25 cellular contexts compared by ENCODE assay signal in the genomic region with DNA sequence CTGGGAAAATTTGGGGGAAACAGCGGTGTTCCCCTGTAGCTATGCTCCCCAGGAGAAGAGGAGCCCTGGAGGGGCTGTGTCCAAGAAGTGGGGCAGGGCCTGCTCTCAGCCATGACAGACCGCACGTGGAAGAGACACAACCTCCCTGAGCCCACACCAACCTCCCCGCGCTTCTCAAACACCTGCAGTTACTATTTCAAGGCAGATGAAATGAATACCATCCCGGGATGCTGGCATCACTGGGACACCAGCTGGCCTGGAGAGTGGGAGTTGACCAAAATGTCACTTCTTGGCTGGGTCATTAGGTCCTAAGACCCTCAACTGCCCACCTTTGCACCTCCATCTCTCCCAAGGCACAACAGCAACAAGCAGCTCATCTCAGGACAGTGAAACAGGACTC. TPM values are rescaled to one million over a fixed set of nuclear protein-coding genes. Genes with fewer than 3 reads are reported as not detected.
DNase-seq lines count a peak whose midpoint lies in the region; ATAC-seq and TF ChIP-seq lines count a peak whose summit lies in the region.
"Had no signal": no experiment of that assay in that cellular context is flagged by ENCODE, and none has a peak within 500 bp of the region (broad histone marks: within the 10 kb centered on the region; RNA-seq: fewer than 3 reads in every experiment).

No MANE protein-coding gene starts in this region.

- peaks cover 51% of the 10 kb centered on the region for H3K4me1 ChIP-seq in psoas muscle

- DNase-seq in stimulated activated naive CD8-positive, alpha-beta T cell treated with anti-CD3 and anti-CD28 coated beads, Interleukin-15, amount 100 ng/mL, for 72 hours, result no peak
- DNase-seq in left kidney (ENCODE audit: low read depth, low spot score) (peak; percentile 82), psoas muscle (no peak)
- no peak for DNase-seq in activated effector memory CD4-positive, alpha-beta T cell treated with anti-CD3 and anti-CD28 coated beads, Interleukin-2, amount 50 U/mL, for 16 hours
- DNase-seq: 8988T, ACHN, BE2C, Calu3, GF-D8, MM.1S, NCI-H2029 treated with DMSO at 0.1 percent for 48 hours, NCI-H2227 treated with DMSO at 0.1 percent for 48 hours, NCI-H526 treated with DMSO at 0.1 percent for 48 hours, SHP77 had no signal

- no peak overlapping the region for H3K4me3 Mint-ChIP-seq in stimulated activated naive CD8-positive, alpha-beta T cell treated with anti-CD3 and anti-CD28 coated beads, Interleukin-15, Interleukin-2, amounts not matched to agents 100 ng/mL and 50 ng/mL, for 24 hours
- no peak overlapping the region for H3K4me3 Mint-ChIP-seq in stimulated activated naive CD8-positive, alpha-beta T cell treated with anti-CD3 and anti-CD28 coated beads, Interleukin-15, amount 100 ng/mL, for 72 hours
- H3K4me3 Mint-ChIP-seq: CD14-positive monocyte, IgD-negative memory B cell had no signal

- 39 to 65% (median 46%) methylated on average over 6 of the region's 6 CpGs for WGBS in psoas muscle, 3 donors

- H3K36me3 ChIP-seq in psoas muscle (ENCODE audit: insufficient read depth in 1 of 2, low read depth in 1 of 2), result peaks cover 0 to 11% of the 10 kb centered on the region in 2 donors

- H3K36me3 Mint-ChIP-seq in stimulated activated naive CD8-positive, alpha-beta T cell treated with anti-CD3 and anti-CD28 coated beads, Interleukin-15, Interleukin-2, amounts not matched to agents 100 ng/mL and 50 ng/mL, for 24 hours (ENCODE audit: low read depth), result peaks cover 10% of the 10 kb centered on the region

- peak overlapping the region; percentile 1 for H3K27ac Mint-ChIP-seq in stimulated activated naive CD8-positive, alpha-beta T cell treated with anti-CD3 and anti-CD28 coated beads, Interleukin-15, Interleukin-2, amounts not matched to agents 100 ng/mL and 50 ng/mL, for 24 hours
- no peak overlapping the region for H3K27ac Mint-ChIP-seq in stimulated activated naive CD8-positive, alpha-beta T cell treated with anti-CD3 and anti-CD28 coated beads, Interleukin-15, amount 100 ng/mL, for 72 hours
- H3K27ac Mint-ChIP-seq: CD14-positive monocyte had no signal

- peaks cover 20% of the 10 kb centered on the region for H3K4me1 Mint-ChIP-seq in stimulated activated naive CD8-positive, alpha-beta T cell treated with anti-CD3 and anti-CD28 coated beads, Interleukin-15, Interleukin-2, amounts not matched to agents 100 ng/mL and 50 ng/mL, for 24 hours (ENCODE audit: low read depth)
- peaks cover 40% of the 10 kb centered on the region for H3K4me1 Mint-ChIP-seq in stimulated activated naive CD8-positive, alpha-beta T cell treated with anti-CD3 and anti-CD28 coated beads, Interleukin-15, amount 100 ng/mL, for 72 hours

- intact Hi-C loops in psoas muscle (cut with DNase I), result loop anchor here in 1 of 2 donors (5.0 kb wide), 1 partner anchor 36 kb away; a partner anchor contains a TSS

- H3K9me3 ChIP-seq in psoas muscle, result no peaks in the 10 kb centered on the region

- peak overlapping the region; percentile 69 for H3K27ac ChIP-seq in psoas muscle
- H3K27ac ChIP-seq: HL-60, KMS-11 had no signal

- H3K9me3 Mint-ChIP-seq in stimulated activated naive CD8-positive, alpha-beta T cell treated with anti-CD3 and anti-CD28 coated beads, Interleukin-15, Interleukin-2, amounts not matched to agents 100 ng/mL and 50 ng/mL, for 24 hours, result no peaks in the 10 kb centered on the region
- H3K9me3 Mint-ChIP-seq in stimulated activated naive CD8-positive, alpha-beta T cell treated with anti-CD3 and anti-CD28 coated beads, Interleukin-15, amount 100 ng/mL, for 72 hours, result no peaks in the 10 kb centered on the region
- H3K9me3 Mint-ChIP-seq: CD14-positive monocyte, IgD-negative memory B cell had no signal

- TF ChIP-seq CTCF in psoas muscle (IDR thresholded peaks at IDR 0.05), result no peak

- H3K27me3 ChIP-seq in psoas muscle (ENCODE audit: insufficient read depth in 3 of 3, low read length in 2 of 3), result no peaks in the 10 kb centered on the region
- H3K27me3 ChIP-seq: BE2C had no signal

- no peak overlapping the region for H3K4me3 ChIP-seq in psoas muscle

- no peak for ATAC-seq in stimulated activated naive CD8-positive, alpha-beta T cell treated with anti-CD3 and anti-CD28 coated beads, Interleukin-15, amount 100 ng/mL, for 72 hours
- ATAC-seq in psoas muscle (peak; percentile 41 to 81 (median 66)), HG02623 (IDR thresholded peaks at IDR 0.05; ENCODE audit: unreplicated experiment) (no peak), GM21381 (IDR thresholded peaks at IDR 0.05; ENCODE audit: unreplicated experiment) (no peak)
- ATAC-seq: HCT116 had no signal

- no peaks in the 10 kb centered on the region for H3K27me3 Mint-ChIP-seq in stimulated activated naive CD8-positive, alpha-beta T cell treated with anti-CD3 and anti-CD28 coated beads, Interleukin-15, Interleukin-2, amounts not matched to agents 100 ng/mL and 50 ng/mL, for 24 hours
- H3K27me3 Mint-ChIP-seq in stimulated activated naive CD8-positive, alpha-beta T cell treated with anti-CD3 and anti-CD28 coated beads, Interleukin-15, amount 100 ng/mL, for 72 hours, result no peaks in the 10 kb centered on the region
- H3K27me3 Mint-ChIP-seq: IgD-negative memory B cell had no signal

RNA-seq across cellular contexts. Expression of a gene that starts 32.0 kb away (rescaled TPM):
- total RNA-seq in psoas muscle, result 1 to 10 TPM in 3 of 4 donors, under 1 TPM in 1; 0.90 to 5.3 (median 2.6) TPM
- 10 to 100 TPM in 1 of 3 donors, 1 to 10 TPM in 2; 1.3 to 21.3 (median 3.1) TPM for polyA plus RNA-seq in psoas muscle
- polyA plus RNA-seq: IgD-negative memory B cell had no signal

RNA-seq across cellular contexts. Expression of a gene that starts 36.5 kb away (rescaled TPM):
- total RNA-seq in psoas muscle, result 10 to 100 TPM; 37.3 to 45.5 (median 39.7) TPM
- polyA plus RNA-seq in psoas muscle, result 10 to 100 TPM; 11.6 to 23.9 (median 12.3) TPM

RNA-seq across cellular contexts. Expression of a gene that starts 51.0 kb away (rescaled TPM):
- total RNA-seq in psoas muscle, result not detected
- polyA plus RNA-seq in psoas muscle, result under 1 TPM in 2 of 3 donors, not detected in 1; 0.09 to 0.13 TPM
- total RNA-seq: Calu3, H1, NCI-H460, SK-MEL-5 had no signal
- polyA plus RNA-seq: CD14-positive monocyte had no signal

Comparison
In these comparisons a context has a peak if more than half of its experiments do, and no peak if none do; other contexts are left out.
1. ATAC-seq: peak in psoas muscle (4 of 4); none in stimulated activated naive CD8-positive, alpha-beta T cell treated with anti-CD3 and anti-CD28 coated beads, Interleukin-15, amount 100 ng/mL, for 72 hours (single experiment), HG02623 (single experiment) and GM21381 (single experiment).